ENCODE assay signal across 9 cellular contexts in genomic region chr2:234989183-234989701, GRCh38. TPM values are rescaled to one million over a fixed set of nuclear protein-coding genes. Genes with fewer than 3 reads are reported as not detected.
A peak's percentile ranks its signal among the peaks of the same experiment; 100 is the strongest.
DNase-seq lines count a peak whose midpoint lies in the region; ATAC-seq and TF ChIP-seq lines count a peak whose summit lies in the region.
"Had no signal": no experiment of that assay in that cellular context is flagged by ENCODE, and none has a peak within 500 bp of the region (broad histone marks: within the 10 kb centered on the region; RNA-seq: fewer than 3 reads in every experiment).

No MANE protein-coding gene starts in this region.

- TF ChIP-seq CTCF in coronary artery (IDR thresholded peaks at IDR 0.05) = no peak
- TF ChIP-seq CTCF in lung (IDR thresholded peaks at IDR 0.05; ENCODE audit: control extremely low read depth, extremely low read depth) = no peak
- TF ChIP-seq CTCF in CD4-positive, alpha-beta T cell (IDR thresholded peaks at IDR 0.05) = no peak

- 12 to 20% methylated on average over 13 of the region's 13 CpGs for WGBS in lung, 2 donors

- H3K27ac ChIP-seq in coronary artery = peak overlapping the region; percentile 49 to 55
- H3K27ac ChIP-seq in lung (ENCODE audit: low read depth in 1 of 2, low read length in 1 of 2) = peak overlapping the region; percentile 15 to 54
- no peak overlapping the region for H3K27ac ChIP-seq in CD4-positive, alpha-beta T cell (ENCODE audit: low read depth, low read length)

- peaks cover 0 to 3% of the 10 kb centered on the region in 2 donors for H3K36me3 ChIP-seq in lung (ENCODE audit: control insufficient read depth in 2 of 2, insufficient read depth in 2 of 2, low read length in 2 of 2)

- intact Hi-C loops in CD4-positive, alpha-beta T cell (cut with DNase I, micrococcal nuclease) = no loop called here

- H3K36me3 Mint-ChIP-seq in CD4-positive, alpha-beta T cell (ENCODE audit: low read depth) = no peaks in the 10 kb centered on the region

- H3K9me3 ChIP-seq in lung (ENCODE audit: control insufficient read depth in 2 of 2, insufficient read depth in 1 of 2, low read length in 1 of 2) = no peaks in the 10 kb centered on the region
- no peaks in the 10 kb centered on the region for H3K9me3 ChIP-seq in CD4-positive, alpha-beta T cell (ENCODE audit: control insufficient read depth, low read length)

- peaks cover 6% of the 10 kb centered on the region for H3K27me3 Mint-ChIP-seq in CD4-positive, alpha-beta T cell

- H3K9me3 Mint-ChIP-seq in CD4-positive, alpha-beta T cell = no peaks in the 10 kb centered on the region

- H3K27ac Mint-ChIP-seq in CD4-positive, alpha-beta T cell = no peak overlapping the region

- TF ChIP-seq POLR2A in erythroblast (IDR thresholded peaks at IDR 0.05; ENCODE audit: low read length) = no peak

- peaks cover 3 to 19% of the 10 kb centered on the region in 2 donors for H3K4me1 ChIP-seq in lung (ENCODE audit: control insufficient read depth in 2 of 2, insufficient read depth in 2 of 2, low read length in 2 of 2)

- CTCF ChIA-PET in CD4-positive, alpha-beta T cell (lab: Charles Lee) = no interaction called here

- H3K27me3 ChIP-seq in lung (ENCODE audit: control insufficient read depth, insufficient read depth) = no peaks in the 10 kb centered on the region
- no peaks in the 10 kb centered on the region for H3K27me3 ChIP-seq in CD4-positive, alpha-beta T cell (ENCODE audit: control insufficient read depth, insufficient read depth, low read length)

- ATAC-seq in lung (ENCODE audit: insufficient read depth, low FRiP score) (peak; percentile 28), GM21825 (IDR thresholded peaks at IDR 0.05; ENCODE audit: unreplicated experiment) (no peak)
- no peak for ATAC-seq in CD4-positive, alpha-beta T cell (ENCODE audit: poor library complexity)

- DNase-seq in NCI-H2196 (lab: John Stamatoyannopoulos, UW; ENCODE audit: unreplicated experiment) = peak; percentile 95
- peak; percentile 92 for DNase-seq in coronary artery (ENCODE audit: low spot score)
- peak; percentile 88 for DNase-seq in lung (ENCODE audit: low spot score)
- peak; percentile 88 for DNase-seq in ureter (ENCODE audit: low spot score)
- DNase-seq in erythroblast (lab: John Stamatoyannopoulos, UW) = no peak
- DNase-seq in CD4-positive, alpha-beta T cell = no peak
- DNase-seq: activated T-cell treated with anti-CD3 and anti-CD28 coated beads, Interleukin-2, amount 50 U/mL, for 48 hours; glutamatergic neuron had no signal

- H3K4me3 Mint-ChIP-seq in CD4-positive, alpha-beta T cell = no peak overlapping the region

- H3K4me3 ChIP-seq in coronary artery (peak overlapping the region; percentile 19), lung (no peak overlapping the region)

- POLR2A ChIA-PET in CD4-positive, alpha-beta T cell (lab: Charles Lee) = no interaction called here

- H3K4me1 Mint-ChIP-seq in CD4-positive, alpha-beta T cell (ENCODE audit: low read depth) = peaks cover 7% of the 10 kb centered on the region

RNA-seq across cellular contexts. Expression of gene SH3BP4, which starts 37.4 kb away (rescaled TPM):
- total RNA-seq in lung (10 to 100 TPM; 20.6 to 36.5 TPM), ureter (29.9 TPM)
- polyA plus RNA-seq in lung = 10 to 100 TPM; 12.0 to 15.8 TPM
- total RNA-seq in CD4-positive, alpha-beta T cell = under 1 TPM; 0.52 to 0.59 TPM

Comparison
In these comparisons a context has a peak if more than half of its experiments do, and no peak if none do; other contexts are left out.
1. DNase-seq: peak in NCI-H2196 (single experiment), coronary artery (single experiment), lung (single experiment) and ureter (single experiment); none in erythroblast (0 of 2) and CD4-positive, alpha-beta T cell (0 of 10).
2. RNA of gene SH3BP4, which starts 37.4 kb away (total RNA-seq): 20.6 to 36.5 TPM in lung and 29.9 TPM in ureter (single experiment); 0.52 to 0.59 TPM in CD4-positive, alpha-beta T cell; every median in the first group is over 10 times any median in the second.